10 cellular contexts compared by ENCODE assay signal in genomic region chr16:56935201-56935600, GRCh38. TPM values are rescaled to one million over a fixed set of nuclear protein-coding genes. Genes with fewer than 3 reads are reported as not detected.
A peak's percentile ranks its signal among the peaks of the same experiment; 100 is the strongest.
DNase-seq lines count a peak whose midpoint lies in the region; ATAC-seq and TF ChIP-seq lines count a peak whose summit lies in the region.
"Had no signal": no experiment of that assay in that cellular context is flagged by ENCODE, and none has a peak within 500 bp of the region (broad histone marks: within the 10 kb centered on the region; RNA-seq: fewer than 3 reads in every experiment).

No MANE protein-coding gene starts in this region.

- H3K27ac Mint-ChIP-seq in brain (peak overlapping the region in 4 of 5 experiments; percentile 49 to 98 (median 80)), naive B cell (peak overlapping the region; percentile 70 to 99 (median 93))

- H3K36me3 Mint-ChIP-seq in brain = peaks cover 75% of the 10 kb centered on the region
- peaks cover 33 to 36% of the 10 kb centered on the region in 2 donors for H3K36me3 Mint-ChIP-seq in naive B cell

- peak overlapping the region; percentile 100 for H3K9ac ChIP-seq in GM23248

- H3K36me3 ChIP-seq in ACC112 (ENCODE audit: insufficient read depth, low read length) (peaks cover 53% of the 10 kb centered on the region), GM23248 (ENCODE audit: low read depth) (peaks cover 61% of the 10 kb centered on the region)

- H3K4me3 ChIP-seq in ACC112 (ENCODE audit: low read depth, low read length) = peak overlapping the region; percentile 64
- peak overlapping the region; percentile 98 for H3K4me3 ChIP-seq in GM23248

- no peak for TF ChIP-seq CTCF in brain (conservative IDR thresholded peaks at IDR 0.05)

- H3K79me2 ChIP-seq in ACC112 (ENCODE audit: control insufficient read depth, insufficient read depth, low read length, unreplicated experiment) (peaks cover 44% of the 10 kb centered on the region), GM23248 (ENCODE audit: insufficient read depth) (peaks cover 81% of the 10 kb centered on the region)

- peak overlapping the region; percentile 96 for H3K4me2 ChIP-seq in GM23248 (ENCODE audit: unreplicated experiment)

- peaks cover 84% of the 10 kb centered on the region for H3K4me1 Mint-ChIP-seq in brain
- H3K4me1 Mint-ChIP-seq in naive B cell = peaks cover 41 to 79% (median 71%) of the 10 kb centered on the region in 3 donors

- peaks cover 36% of the 10 kb centered on the region for H4K20me1 ChIP-seq in GM23248 (ENCODE audit: insufficient read depth)

- DNase-seq in GM23248 (no peak), naive B cell (no peak), activated gamma-delta T cell (lab: John Stamatoyannopoulos, UW) (no peak), NCI-H1694 treated with DMSO at 0.1 percent for 48 hours (lab: John Stamatoyannopoulos, UW) (no peak), NCI-H774 (lab: John Stamatoyannopoulos, UW) (no peak)
- DNase-seq: EL had no signal

- H3K4me1 ChIP-seq in ACC112 (ENCODE audit: control insufficient read depth, insufficient read depth, low read length, unreplicated experiment) (peaks cover 14% of the 10 kb centered on the region), GM23248 (ENCODE audit: insufficient read depth) (peaks cover 35% of the 10 kb centered on the region)

- no peaks in the 10 kb centered on the region for H3K9me3 Mint-ChIP-seq in brain
- no peaks in the 10 kb centered on the region for H3K9me3 Mint-ChIP-seq in naive B cell

- H2AFZ ChIP-seq in ACC112 (ENCODE audit: low read length, unreplicated experiment) (no peak overlapping the region), GM23248 (no peak overlapping the region)

- H3K27ac ChIP-seq in ACC112 (ENCODE audit: low read depth, low read length) = no peak overlapping the region
- peak overlapping the region; percentile 9; the same call in 1 of the 2 replicates for H3K27ac ChIP-seq in GM23248

- no peaks in the 10 kb centered on the region for H3K9me3 ChIP-seq in GM23248 (ENCODE audit: low read depth)

- 7 to 9% methylated on average over 5 of the region's 5 CpGs for WGBS in GM23248 (ENCODE audit: low coverage in 1 of 2, low lambda C conversion rate in 2 of 2, missing lambda C conversion rate in 2 of 2), 2 experiments

- H3K27me3 Mint-ChIP-seq in brain (peaks cover 10% of the 10 kb centered on the region), naive B cell (no peaks in the 10 kb centered on the region)

- H3K27me3 ChIP-seq in ACC112 (ENCODE audit: insufficient read depth, low read length) = no peaks in the 10 kb centered on the region
- H3K27me3 ChIP-seq in GM23248 (replicated peaks; ENCODE audit: insufficient read depth) = no peaks in the 10 kb centered on the region

- in situ Hi-C loops in GM23248 (cut with MboI) = no loop called here

- H3K4me3 Mint-ChIP-seq in brain = peak overlapping the region; percentile 92 to 98 (median 97)
- H3K4me3 Mint-ChIP-seq in naive B cell = peak overlapping the region; percentile 96 to 100 (median 98)

- no peak for ATAC-seq in naive B cell (ENCODE audit: low read depth in 2 of 2)
- ATAC-seq in HG03196 (IDR thresholded peaks at IDR 0.05; ENCODE audit: unreplicated experiment) = no peak
- ATAC-seq: Right ventricle myocardium inferior had no signal

- H3F3A ChIP-seq in GM23248 (ENCODE audit: insufficient read depth) = peaks cover 67% of the 10 kb centered on the region

- no peaks in the 10 kb centered on the region for H3K9me2 ChIP-seq in GM23248 (ENCODE audit: insufficient read depth)

RNA-seq across cellular contexts. Expression of gene HERPUD1, which starts 3.3 kb away (rescaled TPM):
- total RNA-seq in GM23248 (2014; rRNA removed; shearing (Covaris generic)) = 218 TPM in 2 replicates
- 299 and 302 TPM in 2 replicates for polyA plus RNA-seq in GM23248 (2016; fragmentation: Nextera tagmentation; extraction: Ambion mirVana)
- 164 TPM for polyA plus RNA-seq in brain (ENCODE audit: insufficient read depth, low read depth, low replicate concordance)
- polyA plus RNA-seq in naive B cell (ENCODE audit: low read depth in 6 of 6) = 1,000 to 10,000 TPM in 1 of 6 donors, 100 to 1,000 TPM in 5; 235 to 1,138 (median 264) TPM

RNA-seq across cellular contexts. Expression of gene CETP, which starts 26.5 kb away (rescaled TPM):
- total RNA-seq in GM23248 (2014; rRNA removed; shearing (Covaris generic)) = not detected in 2 replicates
- polyA plus RNA-seq in GM23248 (2016; fragmentation: Nextera tagmentation; extraction: Ambion mirVana) (not detected in 2 replicates), brain (ENCODE audit: insufficient read depth, low read depth, low replicate concordance) (1.6 TPM), naive B cell (ENCODE audit: low read depth in 6 of 6) (under 1 TPM in 4 of 6 donors, not detected in 2; 0.25 to 0.72 (median 0.27) TPM)

RNA-seq across cellular contexts. Expression of gene NLRC5, which starts 54.2 kb away (rescaled TPM):
- total RNA-seq in GM23248 (2014; rRNA removed; shearing (Covaris generic)) = 17.1 and 23.8 TPM in 2 replicates
- polyA plus RNA-seq in GM23248 (2016; fragmentation: Nextera tagmentation; extraction: Ambion mirVana) (9.3 and 10.6 TPM in 2 replicates), brain (ENCODE audit: insufficient read depth, low read depth, low replicate concordance) (2.0 TPM), naive B cell (ENCODE audit: low read depth in 6 of 6) (10 to 100 TPM in 5 of 6 donors, 1 to 10 TPM in 1; 2.9 to 42.9 (median 29.9) TPM)
